Comparison of ENCODE assay signal across 1 cellular context in the genomic region with DNA sequence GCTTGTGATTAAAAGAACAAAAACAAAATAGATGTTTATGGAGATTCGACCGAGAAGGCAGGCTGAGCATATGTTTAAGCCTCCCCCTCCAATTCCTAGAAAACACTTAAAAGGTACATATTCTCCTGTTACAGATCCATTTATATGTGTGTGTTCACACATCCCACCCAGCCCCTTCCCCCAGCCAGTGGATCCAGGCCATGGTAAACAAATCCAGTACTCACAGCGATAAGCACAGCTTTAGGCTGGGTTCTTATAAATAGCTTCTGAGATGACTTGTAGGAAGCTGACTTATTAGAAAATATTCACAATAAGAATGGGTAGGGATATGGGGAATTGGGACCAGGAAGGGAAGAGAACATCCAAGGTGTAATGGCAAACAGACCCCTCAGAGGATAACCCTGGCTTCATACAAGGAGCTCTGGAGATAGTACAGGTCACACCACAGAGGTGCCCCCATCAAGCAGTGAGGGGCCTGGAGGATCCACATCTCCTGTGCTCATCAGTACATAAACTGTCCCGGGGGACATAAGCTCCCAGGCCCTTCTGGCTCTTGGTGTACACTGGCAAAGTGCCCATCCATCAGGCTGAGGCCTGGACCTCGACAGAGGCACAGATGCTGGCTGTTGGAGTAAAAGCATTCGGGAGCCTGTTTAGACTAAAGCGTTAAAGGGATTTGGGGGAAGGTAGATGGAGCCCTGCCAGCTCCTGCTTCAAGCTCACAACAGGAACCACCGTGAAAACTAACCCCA.
TF ChIP-seq lines count a peak whose summit lies in the region.

No MANE protein-coding gene starts in this region.

TF ChIP-seq in HEK293, 187 proteins besides CTCF, POLR2A, EP300 and RAD21 (continued from another document):
- TF ChIP-seq, protein P1, sequence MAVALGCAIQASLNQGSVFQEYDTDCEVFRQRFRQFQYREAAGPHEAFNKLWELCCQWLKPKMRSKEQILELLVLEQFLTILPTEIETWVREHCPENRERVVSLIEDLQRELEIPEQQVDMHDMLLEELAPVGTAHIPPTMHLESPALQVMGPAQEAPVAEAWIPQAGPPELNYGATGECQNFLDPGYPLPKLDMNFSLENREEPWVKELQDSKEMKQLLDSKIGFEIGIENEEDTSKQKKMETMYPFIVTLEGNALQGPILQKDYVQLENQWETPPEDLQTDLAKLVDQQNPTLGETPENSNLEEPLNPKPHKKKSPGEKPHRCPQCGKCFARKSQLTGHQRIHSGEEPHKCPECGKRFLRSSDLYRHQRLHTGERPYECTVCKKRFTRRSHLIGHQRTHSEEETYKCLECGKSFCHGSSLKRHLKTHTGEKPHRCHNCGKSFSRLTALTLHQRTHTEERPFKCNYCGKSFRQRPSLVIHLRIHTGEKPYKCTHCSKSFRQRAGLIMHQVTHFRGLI (tag by site-specific recombination; IDR thresholded peaks at IDR 0.05): no peak
- TF ChIP-seq ZNF416 (tag by site-specific recombination; IDR thresholded peaks at IDR 0.05) (no peak), ZNF701 (tag by site-specific recombination; IDR thresholded peaks at IDR 0.05) (no peak)
- TF ChIP-seq, protein P2, sequence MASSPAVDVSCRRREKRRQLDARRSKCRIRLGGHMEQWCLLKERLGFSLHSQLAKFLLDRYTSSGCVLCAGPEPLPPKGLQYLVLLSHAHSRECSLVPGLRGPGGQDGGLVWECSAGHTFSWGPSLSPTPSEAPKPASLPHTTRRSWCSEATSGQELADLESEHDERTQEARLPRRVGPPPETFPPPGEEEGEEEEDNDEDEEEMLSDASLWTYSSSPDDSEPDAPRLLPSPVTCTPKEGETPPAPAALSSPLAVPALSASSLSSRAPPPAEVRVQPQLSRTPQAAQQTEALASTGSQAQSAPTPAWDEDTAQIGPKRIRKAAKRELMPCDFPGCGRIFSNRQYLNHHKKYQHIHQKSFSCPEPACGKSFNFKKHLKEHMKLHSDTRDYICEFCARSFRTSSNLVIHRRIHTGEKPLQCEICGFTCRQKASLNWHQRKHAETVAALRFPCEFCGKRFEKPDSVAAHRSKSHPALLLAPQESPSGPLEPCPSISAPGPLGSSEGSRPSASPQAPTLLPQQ (tag by site-specific recombination; IDR thresholded peaks at IDR 0.05): 0 out of 2 replicates have a peak, but pooled peaks have one; percentile 18
